In the genomic region with DNA sequence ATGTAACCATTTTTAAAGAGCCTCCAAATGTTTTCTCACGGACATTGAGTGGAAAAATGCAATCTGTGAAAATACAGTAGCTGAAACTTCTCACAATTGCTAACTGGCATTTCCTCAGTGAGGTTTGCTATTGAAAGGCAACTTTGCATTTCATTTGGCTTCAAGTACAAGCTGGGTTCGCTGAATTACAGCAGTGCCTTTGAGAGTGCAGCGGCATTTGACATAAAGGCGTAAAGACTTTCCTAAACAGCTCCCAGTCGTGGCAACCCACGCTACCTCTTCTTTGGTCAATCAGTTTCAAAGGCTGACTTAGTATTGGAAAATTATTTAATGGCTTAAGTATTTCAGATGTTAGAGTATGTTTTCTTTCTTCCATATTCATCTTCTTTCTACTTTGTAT, we compare ENCODE assay signal across 25 cellular contexts. TPM values are rescaled to one million over a fixed set of nuclear protein-coding genes. Genes with fewer than 3 reads are reported as not detected.
DNase-seq lines count a peak whose midpoint lies in the region; ATAC-seq and TF ChIP-seq lines count a peak whose summit lies in the region.
"Had no signal": no experiment of that assay in that cellular context is flagged by ENCODE, and none has a peak within 500 bp of the region (broad histone marks: within the 10 kb centered on the region; RNA-seq: fewer than 3 reads in every experiment).

No MANE protein-coding gene starts in this region.

- POLR2A ChIA-PET in RWPE1 (lab: Yijun Ruan, JAX; ENCODE audit: low non-redundant PET) = no interaction called here

- no peak overlapping the region for H3K4me3 Mint-ChIP-seq in activated CD8-positive, alpha-beta memory T cell treated with anti-CD3 and anti-CD28 coated beads, Interleukin-2, amount 10 ng/mL, durations not matched to agents 7 days and 5 days
- H3K4me3 Mint-ChIP-seq: activated naive CD8-positive, alpha-beta T cell treated with anti-CD3 and anti-CD28 coated beads, Interleukin-2, amount 50 U/mL, for 24 hours; CD8-positive, alpha-beta memory T cell; immature natural killer cell; stimulated activated naive CD8-positive, alpha-beta T cell treated with anti-CD3 and anti-CD28 coated beads, Interleukin-15, Interleukin-2, amounts not matched to agents 100 ng/mL and 50 ng/mL, for 24 hours had no signal

- H3K27me3 Mint-ChIP-seq in activated CD8-positive, alpha-beta memory T cell treated with anti-CD3 and anti-CD28 coated beads, Interleukin-2, amount 10 ng/mL, durations not matched to agents 7 days and 5 days = peaks cover 5% of the 10 kb centered on the region

- H3K4me1 ChIP-seq in transverse colon = peaks cover 0 to 3% (median 0%) of the 10 kb centered on the region in 4 donors
- H3K4me1 ChIP-seq: breast epithelium, spleen had no signal

- H3K27ac ChIP-seq in RWPE1 = no peak overlapping the region
- no peak overlapping the region for H3K27ac ChIP-seq in transverse colon
- H3K27ac ChIP-seq: breast epithelium, neutrophil, spleen had no signal

- TF ChIP-seq EP300 in transverse colon (IDR thresholded peaks at IDR 0.05; ENCODE audit: low read depth) = no peak

- no peaks in the 10 kb centered on the region for H3K36me3 Mint-ChIP-seq in activated CD8-positive, alpha-beta memory T cell treated with anti-CD3 and anti-CD28 coated beads, Interleukin-2, amount 10 ng/mL, durations not matched to agents 7 days and 5 days
- H3K36me3 Mint-ChIP-seq: CD8-positive, alpha-beta memory T cell; immature natural killer cell had no signal

- DNase-seq in NCI-H2227 treated with DMSO at 0.1 percent for 48 hours (lab: John Stamatoyannopoulos, UW) (peak; percentile 36), dermis blood vessel endothelial cell (peak; percentile 52), islet precursor cell (peak; percentile 37), superior temporal gyrus (ENCODE audit: extremely low spot score) (peak; percentile 18), RWPE1 (ENCODE audit: low spot score) (no peak), transverse colon (no peak)
- DNase-seq in activated CD8-positive, alpha-beta memory T cell treated with anti-CD3 and anti-CD28 coated beads, Interleukin-2, amount 10 ng/mL, durations not matched to agents 7 days and 5 days = no peak
- DNase-seq: activated CD4-positive, alpha-beta T cell treated with anti-CD3 and anti-CD28 coated beads, Interleukin-2, amount 50 U/mL, for 4 hours; activated effector memory CD4-positive, alpha-beta T cell treated with Interleukin-2 at 50 U/mL for 16 hours; activated naive CD8-positive, alpha-beta T cell treated with anti-CD3 and anti-CD28 coated beads, Interleukin-2, amount 50 U/mL, for 24 hours; CD8-positive, alpha-beta memory T cell; cortex of kidney; DND-41; immature natural killer cell; NCI-H1930; NCI-H510A; RPMI8226; spleen; stimulated activated CD4-positive, alpha-beta T cell treated with anti-CD3 and anti-CD28 coated beads, Interleukin-4, amount 100 ng/mL, for 4 hours; T-helper 9 cell; trophoblast cell had no signal

- no peak for TF ChIP-seq POLR2A in transverse colon (IDR thresholded peaks at IDR 0.05)

- TF ChIP-seq CTCF in RWPE1 (conservative IDR thresholded peaks at IDR 0.05; ENCODE audit: low read depth) (no peak), transverse colon (IDR thresholded peaks at IDR 0.05) (no peak)

- H3K9me3 Mint-ChIP-seq in activated CD8-positive, alpha-beta memory T cell treated with anti-CD3 and anti-CD28 coated beads, Interleukin-2, amount 10 ng/mL, durations not matched to agents 7 days and 5 days (ENCODE audit: low read depth) = no peaks in the 10 kb centered on the region
- H3K9me3 Mint-ChIP-seq: activated naive CD8-positive, alpha-beta T cell treated with anti-CD3 and anti-CD28 coated beads, Interleukin-2, amount 50 U/mL, for 24 hours; CD8-positive, alpha-beta memory T cell; immature natural killer cell; stimulated activated naive CD8-positive, alpha-beta T cell treated with anti-CD3 and anti-CD28 coated beads, Interleukin-15, Interleukin-2, amounts not matched to agents 100 ng/mL and 50 ng/mL, for 24 hours had no signal

- WGBS in transverse colon (ENCODE audit: low coverage in 1 of 2), 2 donors = 50 to 59% methylated on average over 6 of the region's 6 CpGs

- CTCF ChIA-PET in RWPE1 (lab: Yijun Ruan, JAX) = no interaction called here
- CTCF ChIA-PET in activated CD8-positive, alpha-beta memory T cell treated with anti-CD3 and anti-CD28 coated beads, Interleukin-2, amount 10 ng/mL, durations not matched to agents 7 days and 5 days (lab: Charles Lee) = no interaction called here

- no peaks in the 10 kb centered on the region for H3K4me1 Mint-ChIP-seq in activated CD8-positive, alpha-beta memory T cell treated with anti-CD3 and anti-CD28 coated beads, Interleukin-2, amount 10 ng/mL, durations not matched to agents 7 days and 5 days
- H3K4me1 Mint-ChIP-seq: CD8-positive, alpha-beta memory T cell; immature natural killer cell had no signal

- ATAC-seq in HG02623 (IDR thresholded peaks at IDR 0.05; ENCODE audit: unreplicated experiment) = no peak
- ATAC-seq in activated CD8-positive, alpha-beta memory T cell treated with anti-CD3 and anti-CD28 coated beads, Interleukin-2, amount 10 ng/mL, durations not matched to agents 7 days and 5 days = no peak
- ATAC-seq: activated naive CD8-positive, alpha-beta T cell treated with anti-CD3 and anti-CD28 coated beads, Interleukin-2, amount 50 U/mL, for 24 hours had no signal

- no peak overlapping the region for H3K4me3 ChIP-seq in transverse colon
- H3K4me3 ChIP-seq: breast epithelium, spleen had no signal

- H3K27me3 ChIP-seq in transverse colon = no peaks in the 10 kb centered on the region
- H3K27me3 ChIP-seq: breast epithelium, neutrophil, spleen had no signal

- no peak overlapping the region for H3K27ac Mint-ChIP-seq in activated CD8-positive, alpha-beta memory T cell treated with anti-CD3 and anti-CD28 coated beads, Interleukin-2, amount 10 ng/mL, durations not matched to agents 7 days and 5 days
- H3K27ac Mint-ChIP-seq: activated naive CD8-positive, alpha-beta T cell treated with anti-CD3 and anti-CD28 coated beads, Interleukin-2, amount 50 U/mL, for 24 hours; CD8-positive, alpha-beta memory T cell; immature natural killer cell; stimulated activated naive CD8-positive, alpha-beta T cell treated with anti-CD3 and anti-CD28 coated beads, Interleukin-15, Interleukin-2, amounts not matched to agents 100 ng/mL and 50 ng/mL, for 24 hours had no signal

- no peaks in the 10 kb centered on the region for H3K36me3 ChIP-seq in transverse colon
- H3K36me3 ChIP-seq: breast epithelium, neutrophil, spleen had no signal

- H3K9me3 ChIP-seq in transverse colon = no peaks in the 10 kb centered on the region
- H3K9me3 ChIP-seq: breast epithelium, neutrophil, spleen had no signal

- in situ Hi-C loops in transverse colon (cut with MboI; ENCODE audit: low pct_ligation_motif_present in 1 of 4, low pct_unique_long_range_greater_than_20kb in 1 of 4, low sequenced_read_pairs in 3 of 4) = loop anchor here in 1 of 4 donors (25.0 kb wide), 1 partner anchor 201 kb away; no protein-coding TSS in a partner anchor

- intact Hi-C loops in transverse colon (cut with DNase I; ENCODE audit: low total_unique reads) = no loop called here

RNA-seq across cellular contexts. Expression of a gene that starts 39.3 kb away (rescaled TPM):
- total RNA-seq in dermis blood vessel endothelial cell (25.4 and 41.0 TPM in 2 replicates), transverse colon (10 to 100 TPM in 3 of 4 donors, 1 to 10 TPM in 1; 4.1 to 32.8 (median 17.7) TPM)
- 1 to 10 TPM; 6.3 TPM for total RNA-seq in activated CD8-positive, alpha-beta memory T cell treated with anti-CD3 and anti-CD28 coated beads, Interleukin-2, amount 10 ng/mL, durations not matched to agents 7 days and 5 days

Comparison
In these comparisons a context has a peak if more than half of its experiments do, and no peak if none do; other contexts are left out.
1. DNase-seq: peak in NCI-H2227 treated with DMSO at 0.1 percent for 48 hours (single experiment), dermis blood vessel endothelial cell (single experiment), islet precursor cell (single experiment) and superior temporal gyrus (single experiment); none in RWPE1 (single experiment), activated CD8-positive, alpha-beta memory T cell treated with anti-CD3 and anti-CD28 coated beads, Interleukin-2, amount 10 ng/mL, durations not matched to agents 7 days and 5 days (single experiment) and transverse colon (single experiment).